In genomic region chr6:24673625-24674024, GRCh38 we compare ENCODE assay signal across 15 cellular contexts. TPM values are rescaled to one million over a fixed set of nuclear protein-coding genes. Genes with fewer than 3 reads are reported as not detected.
"Had no signal": no experiment of that assay in that cellular context is flagged by ENCODE, and none has a peak within 500 bp of the region (broad histone marks: within the 10 kb centered on the region; RNA-seq: fewer than 3 reads in every experiment).

No MANE protein-coding gene starts in this region.

- H3K27ac ChIP-seq: brain microvascular endothelial cell had no signal

- DNase-seq: activated CD4-positive, alpha-beta T cell treated with anti-CD3 and anti-CD28 coated beads, Interleukin-2, amount 10 ng/mL, durations not matched to agents 7 days and 5 days; activated naive CD4-positive, alpha-beta T cell; anterior cingulate cortex; brain microvascular endothelial cell; cortex of kidney; effector CD4-positive, alpha-beta T cell; foreskin melanocyte; immature natural killer cell; occipital lobe; stimulated activated CD4-positive, alpha-beta T cell treated with anti-CD3 and anti-CD28 coated beads, Interleukin-2, amount 100 ng/mL, for 48 hours had no signal

- H3K27me3 Mint-ChIP-seq: activated CD4-positive, alpha-beta T cell treated with anti-CD3 and anti-CD28 coated beads, Interleukin-2, amount 10 ng/mL, durations not matched to agents 7 days and 5 days; central memory CD8-positive, alpha-beta T cell; stimulated activated memory B cell treated with anti-CD40 and anti-IgM and Interleukin-4, amounts not matched to agents 10 μg/mL and 1 μg/mL and 100 μg/mL, for 72 hours had no signal

- H3K4me1 Mint-ChIP-seq: nephron had no signal

- H3K4me3 Mint-ChIP-seq: activated CD4-positive, alpha-beta T cell treated with anti-CD3 and anti-CD28 coated beads, Interleukin-2, amount 10 ng/mL, durations not matched to agents 7 days and 5 days; activated T-helper 1 cell treated with anti-CD3 and anti-CD28 coated beads, Interleukin-12 subunit alpha, Interleukin-12 subunit beta, Interleukin-2, Interleukin-4 antibody, amounts not matched to agents 30 ng/mL and 10 ng/mL and 1 ng/mL, durations not matched to agents 14 hours and 24 hours and 36 hours; central memory CD8-positive, alpha-beta T cell; immature natural killer cell; nephron; stimulated activated memory B cell treated with anti-CD40 and anti-IgM and Interleukin-4, amounts not matched to agents 10 μg/mL and 1 μg/mL and 100 μg/mL, for 72 hours had no signal

- H3K27ac Mint-ChIP-seq: activated CD4-positive, alpha-beta T cell treated with anti-CD3 and anti-CD28 coated beads, Interleukin-2, amount 10 ng/mL, durations not matched to agents 7 days and 5 days; activated T-helper 1 cell treated with anti-CD3 and anti-CD28 coated beads, Interleukin-12 subunit alpha, Interleukin-12 subunit beta, Interleukin-2, Interleukin-4 antibody, amounts not matched to agents 30 ng/mL and 10 ng/mL and 1 ng/mL, durations not matched to agents 14 hours and 24 hours and 36 hours; nephron; stimulated activated memory B cell treated with anti-CD40 and anti-IgM and Interleukin-4, amounts not matched to agents 10 μg/mL and 1 μg/mL and 100 μg/mL, for 72 hours had no signal

- H3K27me3 ChIP-seq: brain microvascular endothelial cell had no signal

- H3K9me3 Mint-ChIP-seq: central memory CD8-positive, alpha-beta T cell; immature natural killer cell; stimulated activated memory B cell treated with anti-CD40 and anti-IgM and Interleukin-4, amounts not matched to agents 10 μg/mL and 1 μg/mL and 100 μg/mL, for 72 hours had no signal

- ATAC-seq: stimulated activated memory B cell treated with anti-CD40 and anti-IgM and Interleukin-4, amounts not matched to agents 10 μg/mL and 1 μg/mL and 100 μg/mL, for 72 hours had no signal

- H3K36me3 ChIP-seq: brain microvascular endothelial cell had no signal

RNA-seq across cellular contexts. Expression of gene KIAA0319, which starts 27.6 kb away (rescaled TPM):
- total RNA-seq: activated T-helper 1 cell treated with anti-CD3 and anti-CD28 coated beads, Interleukin-12 subunit alpha, Interleukin-12 subunit beta, Interleukin-2, Interleukin-4 antibody, amounts not matched to agents 30 ng/mL and 10 ng/mL and 1 ng/mL, durations not matched to agents 14 hours and 24 hours and 36 hours; skeletal muscle tissue had no signal
- polyA plus RNA-seq: immature natural killer cell had no signal
